ENCODE assay signal across 14 cellular contexts in genomic region chrX:68833855-68834331, GRCh38. TPM values are rescaled to one million over a fixed set of nuclear protein-coding genes. Genes with fewer than 3 reads are reported as not detected.
A peak's percentile ranks its signal among the peaks of the same experiment; 100 is the strongest.
DNase-seq lines count a peak whose midpoint lies in the region; ATAC-seq and TF ChIP-seq lines count a peak whose summit lies in the region.
"Had no signal": no experiment of that assay in that cellular context is flagged by ENCODE, and none has a peak within 500 bp of the region (broad histone marks: within the 10 kb centered on the region; RNA-seq: fewer than 3 reads in every experiment).

No MANE protein-coding gene starts in this region.

- 55 to 74% (median 63%) methylated on average over 2 to 4 of the region's 4 CpGs for WGBS in stomach, 5 donors
- WGBS in psoas muscle, 3 donors, result 64 to 79% (median 70%) methylated on average over 3 to 4 of the region's 4 CpGs
- 96% methylated on average over 4 of the region's 4 CpGs for WGBS in esophagus muscularis mucosa

- no peak overlapping the region for H3K4me3 ChIP-seq in stomach
- H3K4me3 ChIP-seq in psoas muscle, result no peak overlapping the region
- H3K4me3 ChIP-seq in esophagus muscularis mucosa, result no peak overlapping the region
- H3K4me3 ChIP-seq: thoracic aorta had no signal

- peak overlapping the region in 4 of 5 donors; percentile 28 to 87 (median 52) for H3K27ac ChIP-seq in stomach
- no peak overlapping the region for H3K27ac ChIP-seq in psoas muscle
- H3K27ac ChIP-seq in esophagus muscularis mucosa (replicated peaks in 1 of 4), result no peak overlapping the region
- H3K27ac ChIP-seq: HL-60, thoracic aorta had no signal

- DNase-seq in NOMO-1 treated with DMSO at 0.1 percent for 48 hours (lab: John Stamatoyannopoulos, UW; ENCODE audit: unreplicated experiment), result peak; percentile 16
- no peak for DNase-seq in NOMO-1 (lab: John Stamatoyannopoulos, UW; ENCODE audit: unreplicated experiment in 2 of 2)
- DNase-seq in SW480 (ENCODE audit: low spot score), result peak; percentile 46
- DNase-seq in kidney tubule cell (ENCODE audit: low spot score), result peak; percentile 81
- no peak for DNase-seq in stomach
- no peak for DNase-seq in mucosa of gallbladder (ENCODE audit: low spot score)
- no peak for DNase-seq in psoas muscle
- DNase-seq in esophagus muscularis mucosa (ENCODE audit: extremely low spot score), result no peak
- DNase-seq: activated CD4-positive, alpha-beta T cell treated with anti-CD3 and anti-CD28 coated beads, Interleukin-2, amount 50 U/mL, for 1 hour; activated gamma-delta T cell treated with Interleukin-2 at 50 U/mL for 16 hours; right cardiac atrium; T-helper 17 cell had no signal

- no peak for TF ChIP-seq POLR2A in stomach (IDR thresholded peaks at IDR 0.05)
- no peak for TF ChIP-seq POLR2A in esophagus muscularis mucosa (IDR thresholded peaks at IDR 0.05; ENCODE audit: low read depth)

- H3K9me3 ChIP-seq in stomach (no peaks in the 10 kb centered on the region), psoas muscle (no peaks in the 10 kb centered on the region), esophagus muscularis mucosa (no peaks in the 10 kb centered on the region)
- H3K9me3 ChIP-seq: thoracic aorta had no signal

- H3K36me3 ChIP-seq in stomach (no peaks in the 10 kb centered on the region), psoas muscle (ENCODE audit: insufficient read depth in 1 of 2, low read depth in 1 of 2) (no peaks in the 10 kb centered on the region), esophagus muscularis mucosa (peaks cover 0 to 11% (median under 1%) of the 10 kb centered on the region in 4 donors)
- H3K36me3 ChIP-seq: thoracic aorta had no signal

- H3K27me3 ChIP-seq in stomach, result peaks cover 0 to 3% (median 0%) of the 10 kb centered on the region in 3 donors
- peaks cover 0 to 3% (median 0%) of the 10 kb centered on the region in 3 donors for H3K27me3 ChIP-seq in psoas muscle (ENCODE audit: insufficient read depth in 3 of 3, low read length in 2 of 3)
- no peaks in the 10 kb centered on the region for H3K27me3 ChIP-seq in esophagus muscularis mucosa

- no peak for ATAC-seq in psoas muscle
- ATAC-seq: right cardiac atrium, T-helper 17 cell had no signal

- peaks cover 0 to 47% (median 26%) of the 10 kb centered on the region in 4 donors for H3K4me1 ChIP-seq in stomach
- peaks cover 8% of the 10 kb centered on the region for H3K4me1 ChIP-seq in psoas muscle
- peaks cover 11 to 49% (median 38%) of the 10 kb centered on the region in 4 donors for H3K4me1 ChIP-seq in esophagus muscularis mucosa

- no peak for TF ChIP-seq EP300 in stomach (IDR thresholded peaks at IDR 0.05)
- TF ChIP-seq EP300 in esophagus muscularis mucosa (IDR thresholded peaks at IDR 0.05), result no peak

- TF ChIP-seq CTCF in stomach (IDR thresholded peaks at IDR 0.05) (no peak), psoas muscle (IDR thresholded peaks at IDR 0.05) (no peak), esophagus muscularis mucosa (IDR thresholded peaks at IDR 0.05) (no peak)

- intact Hi-C loops in stomach (cut with DNase I; ENCODE audit: low total_unique reads), result loop anchor here (5.0 to 10.0 kb wide), 2 partner anchors 58 to 331 kb away; partner anchors contain the start of gene PJA1
- intact Hi-C loops in psoas muscle (cut with DNase I), result loop anchor here (2.0 to 10.0 kb wide), 5 partner anchors 59 to 323 kb away; no protein-coding TSS in a partner anchor
- intact Hi-C loops in esophagus muscularis mucosa (cut with DNase I), result no loop called here

RNA-seq across cellular contexts. Expression of gene EFNB1, which starts 5.1 kb away (rescaled TPM):
- total RNA-seq in stomach (100 to 1,000 TPM in 1 of 5 donors, 10 to 100 TPM in 3, 1 to 10 TPM in 1; 5.8 to 160 (median 26.1) TPM), mucosa of gallbladder (134 TPM), psoas muscle (10 to 100 TPM; 10.9 to 14.9 (median 11.3) TPM), esophagus muscularis mucosa (10 to 100 TPM; 16.2 to 37.3 (median 23.9) TPM)
- polyA plus RNA-seq in stomach (10 to 100 TPM in 2 of 3 donors, 1 to 10 TPM in 1; 9.2 to 15.0 (median 10.1) TPM), psoas muscle (10 to 100 TPM in 2 of 3 donors, 1 to 10 TPM in 1; 8.9 to 12.2 (median 11.2) TPM)

Comparison
In these comparisons a context has a peak if more than half of its experiments do, and no peak if none do; other contexts are left out.
1. DNase-seq: peak in NOMO-1 treated with DMSO at 0.1 percent for 48 hours (single experiment), SW480 (single experiment) and kidney tubule cell (single experiment); none in NOMO-1 (0 of 2), stomach (single experiment), mucosa of gallbladder (single experiment), psoas muscle (0 of 2) and esophagus muscularis mucosa (single experiment).
2. H3K27ac ChIP-seq: peak in stomach (4 of 5); none in psoas muscle (single experiment) and esophagus muscularis mucosa (0 of 4).